Comparison of ENCODE assay signal across 1 cellular context in genomic region chr19:34261335-34262109, GRCh38.
TF ChIP-seq lines count a peak whose summit lies in the region.

No MANE protein-coding gene starts in this region.

TF ChIP-seq in WTC11, 78 proteins besides CTCF, POLR2A, EP300 and RAD21:
- TF ChIP-seq ERG (CRISPR knock-in tag; IDR thresholded peaks at IDR 0.05): no peak
- TF ChIP-seq EMX1 (CRISPR knock-in tag; IDR thresholded peaks at IDR 0.05): no peak
- TF ChIP-seq SP1 (CRISPR knock-in tag; conservative IDR thresholded peaks at IDR 0.05): no peak
- no peak for TF ChIP-seq ETV6 (CRISPR knock-in tag; IDR thresholded peaks at IDR 0.05)
- no peak for TF ChIP-seq NR2C2 (CRISPR knock-in tag; IDR thresholded peaks at IDR 0.05)
TF ChIP-seq in WTC11: peak in this region for 0.
